24 cellular contexts compared by ENCODE assay signal in the genomic region with DNA sequence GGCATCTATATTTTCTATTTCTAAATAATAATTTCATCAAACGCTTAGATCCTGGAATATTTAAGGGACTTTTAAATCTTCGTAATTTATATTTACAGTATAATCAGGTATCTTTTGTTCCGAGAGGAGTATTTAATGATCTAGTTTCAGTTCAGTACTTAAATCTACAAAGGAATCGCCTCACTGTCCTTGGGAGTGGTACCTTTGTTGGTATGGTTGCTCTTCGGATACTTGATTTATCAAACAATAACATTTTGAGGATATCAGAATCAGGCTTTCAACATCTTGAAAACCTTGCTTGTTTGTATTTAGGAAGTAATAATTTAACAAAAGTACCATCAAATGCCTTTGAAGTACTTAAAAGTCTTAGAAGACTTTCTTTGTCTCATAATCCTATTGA. TPM values are rescaled to one million over a fixed set of nuclear protein-coding genes. Genes with fewer than 3 reads are reported as not detected.
DNase-seq lines count a peak whose midpoint lies in the region; ATAC-seq and TF ChIP-seq lines count a peak whose summit lies in the region.
"Had no signal": no experiment of that assay in that cellular context is flagged by ENCODE, and none has a peak within 500 bp of the region (broad histone marks: within the 10 kb centered on the region; RNA-seq: fewer than 3 reads in every experiment).

No MANE protein-coding gene starts in this region.

- H3K9me3 Mint-ChIP-seq in MCF 10A (ENCODE audit: unreplicated experiment) = no peaks in the 10 kb centered on the region
- H3K9me3 Mint-ChIP-seq in T-cell = no peaks in the 10 kb centered on the region
- H3K9me3 Mint-ChIP-seq in stimulated activated memory B cell treated with anti-CD40 and anti-IgM and Interleukin-4, amounts not matched to agents 10 μg/mL and 1 μg/mL and 100 μg/mL, for 72 hours = no peaks in the 10 kb centered on the region
- H3K9me3 Mint-ChIP-seq: CD4-positive, CD25-positive, alpha-beta regulatory T cell; IgD-negative memory B cell had no signal

- POLR2A ChIA-PET in MCF 10A (lab: Yijun Ruan, JAX) (no interaction called here), T-cell (lab: Charles Lee) (no interaction called here)

- H3K27ac ChIP-seq in breast epithelium (no peak overlapping the region), lower lobe of right lung (no peak overlapping the region), subcutaneous abdominal adipose tissue (ENCODE audit: low read depth, low read length) (peak overlapping the region; percentile 60)
- H3K27ac ChIP-seq: 22Rv1, GM23248, HL-60 had no signal

- no peak for DNase-seq in breast epithelium (ENCODE audit: low spot score in 2 of 2)
- DNase-seq in MCF 10A (ENCODE audit: unreplicated experiment) = no peak
- DNase-seq in T-cell = no peak
- no peak for DNase-seq in lower lobe of right lung
- no peak for DNase-seq in SK-N-DZ (ENCODE audit: low spot score)
- DNase-seq in HAP-1 (ENCODE audit: low spot score in 2 of 2) = no peak
- DNase-seq: AML-193; Caco-2; CD4-positive, CD25-positive, alpha-beta regulatory T cell; GF-D8; GM23248; HCEC 1CT; Karpas-422; NCI-H1092 treated with DMSO at 0.1 percent for 48 hours; NCI-H146; NCI-H2081; NCI-H510A treated with DMSO at 0.1 percent for 48 hours; NCI-H82; SHP77 treated with DMSO at 0.1 percent for 48 hours had no signal

- H3K27me3 ChIP-seq in breast epithelium = no peaks in the 10 kb centered on the region
- no peaks in the 10 kb centered on the region for H3K27me3 ChIP-seq in lower lobe of right lung (ENCODE audit: low read depth)
- H3K27me3 ChIP-seq in subcutaneous abdominal adipose tissue (ENCODE audit: control insufficient read depth in 5 of 5, insufficient read depth in 4 of 5, low read length in 5 of 5) = no peaks in the 10 kb centered on the region
- H3K27me3 ChIP-seq in HAP-1 (ENCODE audit: low read depth) = no peaks in the 10 kb centered on the region

- ATAC-seq in T-cell (replicated peaks in 1 of 4) (no peak), lower lobe of right lung (no peak)
- no peak for ATAC-seq in stimulated activated memory B cell treated with anti-CD40 and anti-IgM and Interleukin-4, amounts not matched to agents 10 μg/mL and 1 μg/mL and 100 μg/mL, for 72 hours

- no peak for TF ChIP-seq POLR2A in breast epithelium (IDR thresholded peaks at IDR 0.05)

- no TSS peak for BruUV-seq in MCF 10A (replicated peaks; lab: Mats Ljungman, UMichigan)

- H3K27ac Mint-ChIP-seq in MCF 10A (ENCODE audit: low read depth, unreplicated experiment) = no peak overlapping the region
- H3K27ac Mint-ChIP-seq in T-cell = peak overlapping the region in 1 of 2 donors; percentile 82
- H3K27ac Mint-ChIP-seq in stimulated activated memory B cell treated with anti-CD40 and anti-IgM and Interleukin-4, amounts not matched to agents 10 μg/mL and 1 μg/mL and 100 μg/mL, for 72 hours = no peak overlapping the region
- H3K27ac Mint-ChIP-seq: IgD-negative memory B cell had no signal

- intact Hi-C loops in breast epithelium (cut with DNase I; ENCODE audit: low total_unique reads) = loop anchor here (5.0 kb wide), 1 partner anchor 548 kb away; no protein-coding TSS in a partner anchor
- intact Hi-C loops in MCF 10A (cut with micrococcal nuclease) = no loop called here
- intact Hi-C loops in lower lobe of right lung (cut with DNase I) = no loop called here

- H3K36me3 ChIP-seq in breast epithelium = peaks cover 4% of the 10 kb centered on the region
- no peaks in the 10 kb centered on the region for H3K36me3 ChIP-seq in lower lobe of right lung
- peaks cover 0 to 12% (median 3%) of the 10 kb centered on the region in 5 donors for H3K36me3 ChIP-seq in subcutaneous abdominal adipose tissue (ENCODE audit: control insufficient read depth in 5 of 5, insufficient read depth in 5 of 5, low read length in 5 of 5)
- H3K36me3 ChIP-seq in HAP-1 (replicated peaks) = no peaks in the 10 kb centered on the region

- CTCF ChIA-PET in MCF 10A (lab: Yijun Ruan, JAX) (interaction anchor here (1.0 kb wide), 1 partner anchor 29 kb away, joined by 3 read pairs; no protein-coding TSS in a partner anchor), T-cell (lab: Charles Lee) (no interaction called here)

- H3K36me3 Mint-ChIP-seq in MCF 10A (ENCODE audit: insufficient read depth, unreplicated experiment) (peaks cover 13% of the 10 kb centered on the region), T-cell (peaks cover 18% of the 10 kb centered on the region)
- H3K36me3 Mint-ChIP-seq in stimulated activated memory B cell treated with anti-CD40 and anti-IgM and Interleukin-4, amounts not matched to agents 10 μg/mL and 1 μg/mL and 100 μg/mL, for 72 hours = peaks cover 44% of the 10 kb centered on the region

- H3K4me1 ChIP-seq in breast epithelium = no peaks in the 10 kb centered on the region
- no peaks in the 10 kb centered on the region for H3K4me1 ChIP-seq in lower lobe of right lung
- peaks cover 0 to 20% (median 0%) of the 10 kb centered on the region in 5 donors for H3K4me1 ChIP-seq in subcutaneous abdominal adipose tissue (ENCODE audit: control insufficient read depth in 5 of 5, insufficient read depth in 5 of 5, low read length in 5 of 5)
- H3K4me1 ChIP-seq in HAP-1 = no peaks in the 10 kb centered on the region
- H3K4me1 ChIP-seq: Caco-2 had no signal

- H3K9me3 ChIP-seq in breast epithelium (no peaks in the 10 kb centered on the region), lower lobe of right lung (no peaks in the 10 kb centered on the region), subcutaneous abdominal adipose tissue (ENCODE audit: control insufficient read depth in 5 of 5, low read length in 5 of 5) (no peaks in the 10 kb centered on the region), HAP-1 (no peaks in the 10 kb centered on the region)
- H3K9me3 ChIP-seq: Caco-2 had no signal

- H3K9ac ChIP-seq in subcutaneous abdominal adipose tissue (ENCODE audit: low read length in 5 of 5) = peak overlapping the region in 1 of 5 donors; percentile 36
- H3K9ac ChIP-seq: GM23248 had no signal

- no peak for TF ChIP-seq CTCF in breast epithelium (IDR thresholded peaks at IDR 0.05)
- no peak for TF ChIP-seq CTCF in MCF 10A (IDR thresholded peaks at IDR 0.05; ENCODE audit: unreplicated experiment)
- TF ChIP-seq CTCF in lower lobe of right lung (IDR thresholded peaks at IDR 0.05) = no peak

- peak overlapping the region in 2 of 3 donors; percentile 20 to 24 for H3K4me3 ChIP-seq in breast epithelium
- H3K4me3 ChIP-seq in lower lobe of right lung = peak overlapping the region; percentile 20
- peak overlapping the region in 3 of 5 donors; percentile 38 to 60 (median 51) for H3K4me3 ChIP-seq in subcutaneous abdominal adipose tissue (ENCODE audit: low read depth in 1 of 5, low read length in 5 of 5)
- no peak overlapping the region for H3K4me3 ChIP-seq in HAP-1
- H3K4me3 ChIP-seq: GM23248 had no signal

- in situ Hi-C loops in HAP-1 (cut with MboI; ENCODE audit: low sequenced_read_pairs) = no loop called here

- H3K4me3 Mint-ChIP-seq in MCF 10A (ENCODE audit: unreplicated experiment) (no peak overlapping the region), T-cell (peak overlapping the region in 2 of 3 donors; percentile 20 to 52)
- no peak overlapping the region for H3K4me3 Mint-ChIP-seq in stimulated activated memory B cell treated with anti-CD40 and anti-IgM and Interleukin-4, amounts not matched to agents 10 μg/mL and 1 μg/mL and 100 μg/mL, for 72 hours
- H3K4me3 Mint-ChIP-seq: IgD-negative memory B cell had no signal

- H3K4me1 Mint-ChIP-seq in MCF 10A (ENCODE audit: insufficient read depth, unreplicated experiment) (peaks cover 10% of the 10 kb centered on the region), T-cell (peaks cover 36 to 54% (median 49%) of the 10 kb centered on the region in 3 donors)
- peaks cover 21% of the 10 kb centered on the region for H3K4me1 Mint-ChIP-seq in stimulated activated memory B cell treated with anti-CD40 and anti-IgM and Interleukin-4, amounts not matched to agents 10 μg/mL and 1 μg/mL and 100 μg/mL, for 72 hours

- H3K27me3 Mint-ChIP-seq in MCF 10A (ENCODE audit: insufficient read depth, unreplicated experiment) (no peaks in the 10 kb centered on the region), T-cell (no peaks in the 10 kb centered on the region)
- H3K27me3 Mint-ChIP-seq in stimulated activated memory B cell treated with anti-CD40 and anti-IgM and Interleukin-4, amounts not matched to agents 10 μg/mL and 1 μg/mL and 100 μg/mL, for 72 hours = no peaks in the 10 kb centered on the region
- H3K27me3 Mint-ChIP-seq: CD4-positive, CD25-positive, alpha-beta regulatory T cell; IgD-negative memory B cell had no signal

RNA-seq across cellular contexts. Expression of a gene that starts 1.1 kb away (rescaled TPM):
- total RNA-seq in breast epithelium = 1 to 10 TPM; 6.4 to 9.5 (median 8.6) TPM
- total RNA-seq in MCF 10A (2022) = 0.54 and 0.61 TPM in 2 replicates
- total RNA-seq in T-cell = 1 to 10 TPM in 3 of 5 donors, under 1 TPM in 2; 0.43 to 4.5 (median 1.8) TPM
- total RNA-seq in lower lobe of right lung = 1.1 TPM
- polyA plus RNA-seq in SK-N-DZ (2014; cell fraction: cytosol; rRNA removed) = 0.34 TPM in 1 of 2 replicates, not detected in the other
- 0.67 and 0.69 TPM in 2 replicates for polyA plus RNA-seq in SK-N-DZ (2014; cell fraction: nucleus; rRNA removed)
- polyA plus RNA-seq: IgD-negative memory B cell had no signal

Comparison
In these comparisons a context has a peak if more than half of its experiments do, and no peak if none do; other contexts are left out.
1. H3K4me3 Mint-ChIP-seq: peak in T-cell (2 of 3); none in MCF 10A (single experiment) and stimulated activated memory B cell treated with anti-CD40 and anti-IgM and Interleukin-4, amounts not matched to agents 10 μg/mL and 1 μg/mL and 100 μg/mL, for 72 hours (single experiment).